Comparison of ENCODE assay signal across 1 cellular context in the genomic region with DNA sequence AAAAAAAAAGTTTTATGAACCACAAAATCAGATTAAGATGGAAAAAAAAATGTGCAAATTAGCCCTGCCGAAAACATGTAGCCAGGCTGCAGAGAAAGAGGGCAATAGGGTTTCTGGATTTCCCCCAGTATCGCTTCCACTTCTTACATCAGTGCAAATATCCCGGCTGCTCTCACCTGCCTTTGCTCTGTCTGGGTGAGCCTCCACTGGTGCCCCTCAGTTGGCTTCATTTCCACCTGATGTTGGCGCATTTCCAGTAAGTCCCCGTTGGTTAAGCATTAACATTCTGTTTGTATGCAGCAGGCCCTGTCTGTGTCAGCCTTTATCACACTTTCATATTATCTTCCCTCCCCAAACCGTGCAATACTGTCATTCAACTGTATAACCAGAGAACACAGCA.
TF ChIP-seq lines count a peak whose summit lies in the region.

No MANE protein-coding gene starts in this region.

TF ChIP-seq in H1, 55 proteins besides CTCF, POLR2A, EP300 and RAD21 (continued from another document):
- TF ChIP-seq E2F6 (IDR thresholded peaks at IDR 0.05) (no peak), JUN (IDR thresholded peaks at IDR 0.05; ENCODE audit: low read depth, low read length) (no peak), HDAC2 (IDR thresholded peaks at IDR 0.05; ENCODE audit: borderline replicate concordance in 1 of 2, low read depth in 2 of 2, low read length in 2 of 2) (no peak), CEBPB (IDR thresholded peaks at IDR 0.05; ENCODE audit: low read depth, low read length) (no peak), PHF8 (conservative IDR thresholded peaks at IDR 0.05; ENCODE audit: low read depth, low read length) (no peak), ASH2L (IDR thresholded peaks at IDR 0.05; ENCODE audit: low read length) (no peak), ZNF274 (IDR thresholded peaks at IDR 0.05; ENCODE audit: borderline replicate concordance, extremely low read depth, low read length) (no peak), SIX5 (IDR thresholded peaks at IDR 0.05; ENCODE audit: low read depth, low read length) (no peak), CTBP2 (IDR thresholded peaks at IDR 0.05; ENCODE audit: borderline replicate concordance, insufficient read depth, insufficient read length, low read length) (no peak), SP4 (IDR thresholded peaks at IDR 0.05; ENCODE audit: low read length) (no peak), SAP30 (IDR thresholded peaks at IDR 0.05; ENCODE audit: insufficient read depth, insufficient replicate concordance, low read length) (no peak), YY1 (IDR thresholded peaks at IDR 0.05; ENCODE audit: low read depth, low read length) (no peak)
TF ChIP-seq in H1: peak in this region for 0.
